Comparison of ENCODE assay signal across 8 cellular contexts in the genomic region with DNA sequence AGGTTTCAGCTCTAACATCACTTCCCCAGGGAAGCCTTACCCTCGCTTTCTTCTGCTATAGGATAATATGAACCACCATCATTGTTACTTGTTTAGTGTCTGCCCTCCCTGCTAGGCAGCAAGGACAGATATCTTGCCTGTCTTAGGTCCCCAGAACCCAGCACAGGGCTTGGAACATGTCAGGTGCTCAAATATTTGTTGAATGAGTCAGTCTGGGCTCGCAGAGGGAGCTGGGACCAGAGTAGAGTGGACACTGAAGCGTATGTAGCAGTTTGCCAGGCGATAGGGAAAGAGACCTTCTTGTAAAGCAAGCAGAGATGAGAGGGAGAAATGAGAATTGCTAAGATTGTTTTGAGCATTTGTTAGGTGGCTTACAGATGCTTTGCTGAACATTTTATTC. TPM values are rescaled to one million over a fixed set of nuclear protein-coding genes. Genes with fewer than 3 reads are reported as not detected.
A peak's percentile ranks its signal among the peaks of the same experiment; 100 is the strongest.
DNase-seq lines count a peak whose midpoint lies in the region; ATAC-seq, FAIRE-seq and TF ChIP-seq lines count a peak whose summit lies in the region.

No MANE protein-coding gene starts in this region.

- H3K27me3 Mint-ChIP-seq in astrocyte (ENCODE audit: low read depth, unreplicated experiment), result no peaks in the 10 kb centered on the region
- no peaks in the 10 kb centered on the region for H3K27me3 Mint-ChIP-seq in activated CD8-positive, alpha-beta memory T cell treated with anti-CD3 and anti-CD28 coated beads, Interleukin-2, amount 10 ng/mL, durations not matched to agents 7 days and 5 days

- H3K79me2 ChIP-seq in astrocyte (ENCODE audit: insufficient read depth, low read length), result no peaks in the 10 kb centered on the region

- no peaks in the 10 kb centered on the region for H3K27me3 ChIP-seq in astrocyte (ENCODE audit: insufficient read depth, low read length)
- H3K27me3 ChIP-seq in transverse colon, result no peaks in the 10 kb centered on the region

- FAIRE-seq in astrocyte (lab: Jason Lieb, UNC), result no peak

- no peak for TF ChIP-seq POLR2A in transverse colon (IDR thresholded peaks at IDR 0.05)

- no peak overlapping the region for H3K27ac ChIP-seq in astrocyte (ENCODE audit: low read depth, low read length)
- H3K27ac ChIP-seq in transverse colon, result peak overlapping the region in 3 of 4 donors; percentile 18 to 41 (median 36)

- no peak overlapping the region for H3K4me2 ChIP-seq in astrocyte (ENCODE audit: low read length)

- no peak for TF ChIP-seq CTCF in astrocyte (IDR thresholded peaks at IDR 0.05; ENCODE audit: insufficient read depth, low read depth, low read length)
- no peak for TF ChIP-seq CTCF in transverse colon (IDR thresholded peaks at IDR 0.05)

- peaks cover 8% of the 10 kb centered on the region for H4K20me1 ChIP-seq in astrocyte (ENCODE audit: insufficient read depth, low read length)

- no peak overlapping the region for H3K4me3 ChIP-seq in astrocyte (ENCODE audit: insufficient read depth, low read depth, low read length)
- H3K4me3 ChIP-seq in transverse colon, result no peak overlapping the region

- intact Hi-C loops in transverse colon (cut with DNase I; ENCODE audit: low total_unique reads), result no loop called here

- ATAC-seq in activated CD8-positive, alpha-beta memory T cell treated with anti-CD3 and anti-CD28 coated beads, Interleukin-2, amount 10 ng/mL, durations not matched to agents 7 days and 5 days, result no peak
- no peak for ATAC-seq in GM18861 (IDR thresholded peaks at IDR 0.05; ENCODE audit: unreplicated experiment)

- H3K36me3 ChIP-seq in astrocyte (ENCODE audit: insufficient read depth, low read length) (peaks cover 1% of the 10 kb centered on the region), transverse colon (peaks cover 0 to 3% (median 0%) of the 10 kb centered on the region in 4 donors)

- peak; percentile 71 for DNase-seq in SIG-M5 treated with dmso at 0.1 percent for 504 hours (lab: John Stamatoyannopoulos, UW; ENCODE audit: unreplicated experiment)
- no peak for DNase-seq in SIG-M5 (lab: John Stamatoyannopoulos, UW)
- peak; percentile 48 for DNase-seq in astrocyte (ENCODE audit: low read depth)
- DNase-seq in islet precursor cell, result peak; percentile 94
- DNase-seq in transverse colon, result no peak
- DNase-seq in activated CD8-positive, alpha-beta memory T cell treated with anti-CD3 and anti-CD28 coated beads, Interleukin-2, amount 10 ng/mL, durations not matched to agents 7 days and 5 days, result no peak
- DNase-seq in GM19238 (ENCODE audit: insufficient read length, low spot score), result no peak

- no peak for TF ChIP-seq EP300 in transverse colon (IDR thresholded peaks at IDR 0.05; ENCODE audit: low read depth)

- peaks cover 12% of the 10 kb centered on the region for H3K36me3 Mint-ChIP-seq in astrocyte (ENCODE audit: low read depth, unreplicated experiment)
- no peaks in the 10 kb centered on the region for H3K36me3 Mint-ChIP-seq in activated CD8-positive, alpha-beta memory T cell treated with anti-CD3 and anti-CD28 coated beads, Interleukin-2, amount 10 ng/mL, durations not matched to agents 7 days and 5 days

- no peak overlapping the region for H3K9ac ChIP-seq in astrocyte (ENCODE audit: low read length)

- 61% methylated on average over 4 of the region's 4 CpGs; no CpG with 5 or more reads in 1 of the 2 donors for WGBS in transverse colon (ENCODE audit: low coverage in 1 of 2), 2 donors

- in situ Hi-C loops in transverse colon (cut with MboI; ENCODE audit: low pct_ligation_motif_present in 1 of 4, low pct_unique_long_range_greater_than_20kb in 1 of 4, low sequenced_read_pairs in 3 of 4), result no loop called here

- H3K4me1 Mint-ChIP-seq in astrocyte (ENCODE audit: low read depth, unreplicated experiment), result peaks cover 22% of the 10 kb centered on the region
- peaks cover 10% of the 10 kb centered on the region for H3K4me1 Mint-ChIP-seq in activated CD8-positive, alpha-beta memory T cell treated with anti-CD3 and anti-CD28 coated beads, Interleukin-2, amount 10 ng/mL, durations not matched to agents 7 days and 5 days

- CTCF ChIA-PET in activated CD8-positive, alpha-beta memory T cell treated with anti-CD3 and anti-CD28 coated beads, Interleukin-2, amount 10 ng/mL, durations not matched to agents 7 days and 5 days (lab: Charles Lee), result interaction anchor here (1.5 to 1.7 kb wide), 2 partner anchors 22 to 40 kb away, joined by 3 to 4 read pairs; no protein-coding TSS in a partner anchor

- no peak overlapping the region for H2AFZ ChIP-seq in astrocyte (ENCODE audit: low read depth, low read length)

- H3K9me3 ChIP-seq in astrocyte (ENCODE audit: insufficient read depth, low read depth, low read length) (no peaks in the 10 kb centered on the region), transverse colon (no peaks in the 10 kb centered on the region)

- peak overlapping the region; percentile 81 for H3K27ac Mint-ChIP-seq in astrocyte (ENCODE audit: unreplicated experiment)
- no peak overlapping the region for H3K27ac Mint-ChIP-seq in activated CD8-positive, alpha-beta memory T cell treated with anti-CD3 and anti-CD28 coated beads, Interleukin-2, amount 10 ng/mL, durations not matched to agents 7 days and 5 days

- H3K9me3 Mint-ChIP-seq in astrocyte (ENCODE audit: unreplicated experiment), result no peaks in the 10 kb centered on the region
- H3K9me3 Mint-ChIP-seq in activated CD8-positive, alpha-beta memory T cell treated with anti-CD3 and anti-CD28 coated beads, Interleukin-2, amount 10 ng/mL, durations not matched to agents 7 days and 5 days (ENCODE audit: low read depth), result no peaks in the 10 kb centered on the region

- no peaks in the 10 kb centered on the region for H3K4me1 ChIP-seq in astrocyte (ENCODE audit: insufficient read depth, low read length)
- peaks cover 0 to 20% (median 10%) of the 10 kb centered on the region in 4 donors for H3K4me1 ChIP-seq in transverse colon

- no peak overlapping the region for H3K4me3 Mint-ChIP-seq in astrocyte (ENCODE audit: unreplicated experiment)
- H3K4me3 Mint-ChIP-seq in activated CD8-positive, alpha-beta memory T cell treated with anti-CD3 and anti-CD28 coated beads, Interleukin-2, amount 10 ng/mL, durations not matched to agents 7 days and 5 days, result no peak overlapping the region

RNA-seq across cellular contexts. Expression of gene BCKDHA, which starts 11.7 kb away (rescaled TPM):
- 9.2 and 9.8 TPM in 2 replicates for total RNA-seq in astrocyte
- 10 to 100 TPM; 12.0 to 29.9 (median 20.9) TPM for total RNA-seq in transverse colon
- total RNA-seq in activated CD8-positive, alpha-beta memory T cell treated with anti-CD3 and anti-CD28 coated beads, Interleukin-2, amount 10 ng/mL, durations not matched to agents 7 days and 5 days, result 10 to 100 TPM; 18.7 to 20.1 TPM

RNA-seq across cellular contexts. Expression of gene EXOSC5, which starts 12.1 kb away (rescaled TPM):
- total RNA-seq in astrocyte (18.3 and 19.8 TPM in 2 replicates), transverse colon (10 to 100 TPM in 3 of 4 donors, 1 to 10 TPM in 1; 4.0 to 20.6 (median 10.8) TPM)
- 10 to 100 TPM; 24.4 to 36.0 TPM for total RNA-seq in activated CD8-positive, alpha-beta memory T cell treated with anti-CD3 and anti-CD28 coated beads, Interleukin-2, amount 10 ng/mL, durations not matched to agents 7 days and 5 days

RNA-seq across cellular contexts. Expression of gene B3GNT8, which starts 17.9 kb away (rescaled TPM):
- 2.5 and 3.0 TPM in 2 replicates for total RNA-seq in astrocyte
- total RNA-seq in transverse colon, result 100 to 1,000 TPM in 1 of 4 donors, 10 to 100 TPM in 3; 18.5 to 225 (median 49.1) TPM
- total RNA-seq in activated CD8-positive, alpha-beta memory T cell treated with anti-CD3 and anti-CD28 coated beads, Interleukin-2, amount 10 ng/mL, durations not matched to agents 7 days and 5 days, result 1 to 10 TPM; 3.2 TPM

RNA-seq across cellular contexts. Expression of gene DMAC2, which starts 30.4 kb away (rescaled TPM):
- total RNA-seq in astrocyte, result 57.5 and 60.3 TPM in 2 replicates
- 10 to 100 TPM; 15.9 to 65.8 (median 50.1) TPM for total RNA-seq in transverse colon
- total RNA-seq in activated CD8-positive, alpha-beta memory T cell treated with anti-CD3 and anti-CD28 coated beads, Interleukin-2, amount 10 ng/mL, durations not matched to agents 7 days and 5 days, result 10 to 100 TPM; 43.2 to 56.5 TPM

RNA-seq across cellular contexts. Expression of gene TMEM91, which starts 33.0 kb away (rescaled TPM):
- 7.4 and 8.9 TPM in 2 replicates for total RNA-seq in astrocyte
- total RNA-seq in transverse colon, result 10 to 100 TPM in 1 of 4 donors, 1 to 10 TPM in 2, not detected in 1; 4.8 to 11.4 (median 9.4) TPM
- 1 to 10 TPM; 4.8 to 6.0 TPM for total RNA-seq in activated CD8-positive, alpha-beta memory T cell treated with anti-CD3 and anti-CD28 coated beads, Interleukin-2, amount 10 ng/mL, durations not matched to agents 7 days and 5 days

Comparison
In these comparisons a context has a peak if more than half of its experiments do, and no peak if none do; other contexts are left out.
1. DNase-seq: peak in SIG-M5 treated with dmso at 0.1 percent for 504 hours (single experiment), astrocyte (single experiment) and islet precursor cell (single experiment); none in SIG-M5 (single experiment), transverse colon (single experiment), activated CD8-positive, alpha-beta memory T cell treated with anti-CD3 and anti-CD28 coated beads, Interleukin-2, amount 10 ng/mL, durations not matched to agents 7 days and 5 days (single experiment) and GM19238 (single experiment).